Comparison of ENCODE assay signal across 16 cellular contexts in the genomic region with DNA sequence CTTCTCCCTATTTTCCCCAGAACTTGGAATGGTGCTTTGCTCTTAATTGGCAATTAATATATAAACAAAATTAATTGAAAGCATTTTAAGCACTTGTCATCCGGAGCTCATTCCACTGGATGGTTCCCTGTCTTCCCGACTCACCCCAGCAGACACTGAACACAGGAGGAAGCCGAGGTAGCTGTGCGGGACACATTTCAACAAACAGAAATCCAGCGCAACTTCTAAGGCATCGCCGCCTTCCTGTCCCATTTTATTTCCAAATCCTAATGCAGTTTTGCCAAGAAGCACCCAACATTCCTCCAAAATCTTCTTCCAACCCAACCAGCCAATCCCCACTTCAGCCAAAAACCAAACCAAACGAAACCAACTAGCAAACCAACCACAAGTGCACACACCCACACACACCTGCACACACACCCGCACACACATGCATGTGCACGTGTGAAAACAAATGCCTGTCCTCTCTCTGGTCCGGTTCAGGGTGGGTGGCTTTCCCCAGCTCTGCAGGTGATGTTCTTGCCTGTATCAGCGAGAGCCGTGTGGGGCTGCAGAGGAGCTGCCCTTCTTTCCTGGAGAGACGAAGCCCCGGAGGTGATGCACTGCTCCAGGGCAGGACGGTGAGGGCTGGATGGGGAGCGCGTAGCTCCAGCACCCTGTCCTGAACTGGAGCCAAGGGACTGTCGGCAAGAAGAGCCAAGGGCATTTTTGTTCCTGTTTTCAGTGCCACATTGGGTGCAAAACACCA.
DNase-seq lines count a peak whose midpoint lies in the region; ATAC-seq and TF ChIP-seq lines count a peak whose summit lies in the region.
"Had no signal": no experiment of that assay in that cellular context is flagged by ENCODE, and none has a peak within 500 bp of the region (broad histone marks: within the 10 kb centered on the region; RNA-seq: fewer than 3 reads in every experiment).

No MANE protein-coding gene starts in this region.

- intact Hi-C loops in sciatic nerve (cut with DNase I) = no loop called here

- no peak for TF ChIP-seq CTCF in HEK293 (tag by site-specific recombination; IDR thresholded peaks at IDR 0.05)

- ATAC-seq in sciatic nerve (no peak), GM18858 (IDR thresholded peaks at IDR 0.05; ENCODE audit: unreplicated experiment) (no peak)

- peak; percentile 21 for DNase-seq in NCI-H2029 (lab: John Stamatoyannopoulos, UW)
- no peak for DNase-seq in NCI-H2029 treated with DMSO at 0.1 percent for 48 hours (lab: John Stamatoyannopoulos, UW)
- DNase-seq in islet precursor cell = peak; percentile 51
- DNase-seq in sciatic nerve (ENCODE audit: low spot score) = peak; percentile 23
- no peak for DNase-seq in NCI-H1694 treated with DMSO at 0.1 percent for 48 hours (lab: John Stamatoyannopoulos, UW)
- DNase-seq in NCI-H2196 treated with DMSO at 0.1 percent for 48 hours (lab: John Stamatoyannopoulos, UW; ENCODE audit: unreplicated experiment) = no peak
- DNase-seq: 8988T, DMS79 treated with DMSO at 0.1 percent for 48 hours, HFFc6, MV-4-11, NCI-H1417 treated with DMSO at 0.1 percent for 48 hours, NCI-H2081, SIG-M5 had no signal

- POLR2A ChIA-PET in HEK293 (lab: Yijun Ruan, JAX) = no interaction called here

- H3K36me3 ChIP-seq in HEK293 (ENCODE audit: control insufficient read depth in 2 of 2, insufficient read depth in 1 of 2, low read length in 2 of 2) = no peaks in the 10 kb centered on the region

- H3K4me3 ChIP-seq in HEK293 (ENCODE audit: low read depth, low read length) = no peak overlapping the region

- H3K9me3 ChIP-seq in HEK293 (ENCODE audit: control insufficient read depth, insufficient read depth, low read depth, low read length) = no peaks in the 10 kb centered on the region

- H3K27ac ChIP-seq in HEK293 (ENCODE audit: extremely low read depth, low read depth, low read length) = no peak overlapping the region
- H3K27ac ChIP-seq: KMS-11 had no signal

- H3K4me1 ChIP-seq in HEK293 (ENCODE audit: control insufficient read depth, insufficient read depth, low read length) = no peaks in the 10 kb centered on the region

- CTCF ChIA-PET in HEK293 (lab: Yijun Ruan, JAX) = no interaction called here

TF ChIP-seq in HEK293, 187 proteins besides CTCF, POLR2A, EP300 and RAD21:
- TF ChIP-seq ZBTB1 (tag by site-specific recombination; IDR thresholded peaks at IDR 0.05) (no peak), IKZF3 (tag by site-specific recombination; IDR thresholded peaks at IDR 0.05) (no peak), ZFHX2 (tag by site-specific recombination; conservative IDR thresholded peaks at IDR 0.05) (peak; percentile 45), EGR2 (tag by site-specific recombination; IDR thresholded peaks at IDR 0.05; ENCODE audit: low read depth) (peak; percentile 37; the same call in 1 of the 2 replicates)
- TF ChIP-seq, protein P1, sequence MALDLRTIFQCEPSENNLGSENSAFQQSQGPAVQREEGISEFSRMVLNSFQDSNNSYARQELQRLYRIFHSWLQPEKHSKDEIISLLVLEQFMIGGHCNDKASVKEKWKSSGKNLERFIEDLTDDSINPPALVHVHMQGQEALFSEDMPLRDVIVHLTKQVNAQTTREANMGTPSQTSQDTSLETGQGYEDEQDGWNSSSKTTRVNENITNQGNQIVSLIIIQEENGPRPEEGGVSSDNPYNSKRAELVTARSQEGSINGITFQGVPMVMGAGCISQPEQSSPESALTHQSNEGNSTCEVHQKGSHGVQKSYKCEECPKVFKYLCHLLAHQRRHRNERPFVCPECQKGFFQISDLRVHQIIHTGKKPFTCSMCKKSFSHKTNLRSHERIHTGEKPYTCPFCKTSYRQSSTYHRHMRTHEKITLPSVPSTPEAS (tag by site-specific recombination; IDR thresholded peaks at IDR 0.05) = peak; percentile 62; the same call in 1 of the 2 replicates
- TF ChIP-seq, protein P2, sequence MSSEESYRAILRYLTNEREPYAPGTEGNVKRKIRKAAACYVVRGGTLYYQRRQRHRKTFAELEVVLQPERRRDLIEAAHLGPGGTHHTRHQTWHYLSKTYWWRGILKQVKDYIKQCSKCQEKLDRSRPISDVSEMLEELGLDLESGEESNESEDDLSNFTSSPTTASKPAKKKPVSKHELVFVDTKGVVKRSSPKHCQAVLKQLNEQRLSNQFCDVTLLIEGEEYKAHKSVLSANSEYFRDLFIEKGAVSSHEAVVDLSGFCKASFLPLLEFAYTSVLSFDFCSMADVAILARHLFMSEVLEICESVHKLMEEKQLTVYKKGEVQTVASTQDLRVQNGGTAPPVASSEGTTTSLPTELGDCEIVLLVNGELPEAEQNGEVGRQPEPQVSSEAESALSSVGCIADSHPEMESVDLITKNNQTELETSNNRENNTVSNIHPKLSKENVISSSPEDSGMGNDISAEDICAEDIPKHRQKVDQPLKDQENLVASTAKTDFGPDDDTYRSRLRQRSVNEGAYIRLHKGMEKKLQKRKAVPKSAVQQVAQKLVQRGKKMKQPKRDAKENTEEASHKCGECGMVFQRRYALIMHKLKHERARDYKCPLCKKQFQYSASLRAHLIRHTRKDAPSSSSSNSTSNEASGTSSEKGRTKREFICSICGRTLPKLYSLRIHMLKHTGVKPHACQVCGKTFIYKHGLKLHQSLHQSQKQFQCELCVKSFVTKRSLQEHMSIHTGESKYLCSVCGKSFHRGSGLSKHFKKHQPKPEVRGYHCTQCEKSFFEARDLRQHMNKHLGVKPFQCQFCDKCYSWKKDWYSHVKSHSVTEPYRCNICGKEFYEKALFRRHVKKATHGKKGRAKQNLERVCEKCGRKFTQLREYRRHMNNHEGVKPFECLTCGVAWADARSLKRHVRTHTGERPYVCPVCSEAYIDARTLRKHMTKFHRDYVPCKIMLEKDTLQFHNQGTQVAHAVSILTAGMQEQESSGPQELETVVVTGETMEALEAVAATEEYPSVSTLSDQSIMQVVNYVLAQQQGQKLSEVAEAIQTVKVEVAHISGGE (tag by site-specific recombination; conservative IDR thresholded peaks at IDR 0.05; ENCODE audit: low read depth) = no peak

Comparison
In these comparisons a context has a peak if more than half of its experiments do, and no peak if none do; other contexts are left out.
1. DNase-seq: peak in NCI-H2029 (single experiment), islet precursor cell (single experiment) and sciatic nerve (single experiment); none in NCI-H2029 treated with DMSO at 0.1 percent for 48 hours (single experiment), NCI-H1694 treated with DMSO at 0.1 percent for 48 hours (single experiment) and NCI-H2196 treated with DMSO at 0.1 percent for 48 hours (single experiment).